ENCODE assay signal across 28 cellular contexts in the genomic region with DNA sequence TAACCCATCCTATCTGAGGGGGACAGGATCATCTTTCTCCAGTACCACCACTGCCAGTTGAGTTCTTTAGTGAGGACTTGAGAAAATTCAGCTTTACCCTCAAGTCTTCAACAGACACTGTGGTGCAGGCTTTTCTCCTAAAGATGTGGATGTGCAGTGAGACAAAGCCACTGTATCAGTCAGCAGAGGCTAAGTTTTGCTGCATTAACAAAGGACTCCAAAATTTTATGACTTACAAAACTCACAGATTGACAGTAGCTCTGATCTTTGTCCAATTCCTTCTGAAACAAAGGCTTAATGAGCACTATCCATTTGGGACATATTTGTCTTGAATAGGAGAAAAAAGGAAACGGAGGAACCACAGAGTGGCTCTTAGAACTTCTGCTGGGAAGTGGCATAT.
"Had no signal": no experiment of that assay in that cellular context is flagged by ENCODE, and none has a peak within 500 bp of the region (broad histone marks: within the 10 kb centered on the region; RNA-seq: fewer than 3 reads in every experiment).

No MANE protein-coding gene starts in this region.

- H3K27me3 ChIP-seq: colonic mucosa, dorsolateral prefrontal cortex, esophagus muscularis mucosa, esophagus squamous epithelium, foreskin keratinocyte, gastrocnemius medialis, gastroesophageal sphincter, heart left ventricle, heart right ventricle had no signal

- H3K9me3 ChIP-seq: colonic mucosa, esophagus muscularis mucosa, esophagus squamous epithelium, gastrocnemius medialis had no signal

- H3K36me3 ChIP-seq: colonic mucosa, esophagus muscularis mucosa, esophagus squamous epithelium, gastrocnemius medialis, gastroesophageal sphincter, heart left ventricle, heart right ventricle had no signal

- H3K4me1 ChIP-seq: colonic mucosa, foreskin keratinocyte had no signal

- ATAC-seq: effector memory CD8-positive, alpha-beta T cell; esophagus mucosa; foreskin keratinocyte; gastrocnemius medialis; gastroesophageal sphincter; heart left ventricle; heart right ventricle had no signal

- H3K27ac ChIP-seq: colonic mucosa, coronary artery, dorsolateral prefrontal cortex, epithelial cell of prostate, esophagus muscularis mucosa, esophagus squamous epithelium, foreskin keratinocyte, gastrocnemius medialis, gastroesophageal sphincter, heart left ventricle, heart right ventricle had no signal

- H3K4me3 ChIP-seq: colonic mucosa, coronary artery, dorsolateral prefrontal cortex, esophagus muscularis mucosa, esophagus squamous epithelium, gastrocnemius medialis, gastroesophageal sphincter, heart left ventricle, heart right ventricle had no signal

- FAIRE-seq: colon, endometrium, endothelial cell of umbilical vein, frontal cortex had no signal

- DNase-seq: colonic mucosa; cortex of kidney; dermis blood vessel endothelial cell; dorsolateral prefrontal cortex; effector CD4-positive, alpha-beta T cell; effector CD8-positive, alpha-beta T cell; effector memory CD4-positive, alpha-beta T cell; effector memory CD8-positive, alpha-beta T cell; endodermal cell; erythroblast; esophagus squamous epithelium; foreskin fibroblast; foreskin keratinocyte; foreskin melanocyte; gastrocnemius medialis; glutamatergic neuron; head of caudate nucleus; heart left ventricle; heart right ventricle had no signal
